ENCODE assay signal across 16 cellular contexts in genomic region chr1:119102051-119102450, GRCh38. TPM values are rescaled to one million over a fixed set of nuclear protein-coding genes. Genes with fewer than 3 reads are reported as not detected.
DNase-seq lines count a peak whose midpoint lies in the region; ATAC-seq, FAIRE-seq and TF ChIP-seq lines count a peak whose summit lies in the region.
"Had no signal": no experiment of that assay in that cellular context is flagged by ENCODE, and none has a peak within 500 bp of the region (broad histone marks: within the 10 kb centered on the region; RNA-seq: fewer than 3 reads in every experiment).

No MANE protein-coding gene starts in this region.

- H3K9ac ChIP-seq in mammary epithelial cell (ENCODE audit: insufficient read depth, low read length) = no peak overlapping the region
- H3K9ac ChIP-seq: BLaER1 had no signal

- WGBS in mammary epithelial cell (ENCODE audit: low coverage, missing lambda C conversion rate) = 92% methylated on average over 7 of the region's 7 CpGs
- 72% methylated on average over 7 of the region's 7 CpGs for WGBS in right cardiac atrium
- 75% methylated on average over 7 of the region's 7 CpGs for WGBS in suprapubic skin

- TF ChIP-seq POLR2A in suprapubic skin (IDR thresholded peaks at IDR 0.05) = no peak

- H3K4me1 ChIP-seq in mammary epithelial cell (ENCODE audit: insufficient read depth, low read length) (peaks cover 14% of the 10 kb centered on the region), right cardiac atrium (ENCODE audit: control insufficient read depth, insufficient read depth, low read length) (peaks cover 1% of the 10 kb centered on the region), suprapubic skin (peaks cover 14% of the 10 kb centered on the region)
- H3K4me1 ChIP-seq: BLaER1 had no signal

- peak overlapping the region; percentile 32 for H3K4me2 ChIP-seq in mammary epithelial cell (ENCODE audit: insufficient read depth, low read depth, low read length)
- H3K4me2 ChIP-seq: BLaER1 had no signal

- CTCF ChIA-PET in mammary epithelial cell (lab: Charles Lee; ENCODE audit: low non-redundant PET) = interaction anchor here (0.6 kb wide), 1 partner anchor 569 kb away, joined by 4 read pairs; no protein-coding TSS in a partner anchor

- no peak overlapping the region for H2AFZ ChIP-seq in mammary epithelial cell (ENCODE audit: low read depth, low read length)

- in situ Hi-C loops in mammary epithelial cell (cut with MboI; ENCODE audit: low sequenced_read_pairs in 2 of 2) = no loop called here

- DNase-seq in mammary epithelial cell (no peak), right cardiac atrium (no peak), suprapubic skin (ENCODE audit: low spot score in 2 of 2) (no peak), activated T-cell treated with anti-CD3 and anti-CD28 coated beads for 4 hours (no peak), GM19239 (ENCODE audit: insufficient read length, low spot score) (no peak)
- DNase-seq: MM.1S, NCI-H1105 treated with DMSO at 0.1 percent for 48 hours, NCI-H187, NCI-H2171, NCI-H446 treated with DMSO at 0.1 percent for 48 hours, NCI-H748 treated with DMSO at 0.1 percent for 48 hours, SIG-M5 had no signal

- H3K9me3 ChIP-seq in mammary epithelial cell (replicated peaks; ENCODE audit: insufficient read depth, low read length) = no peaks in the 10 kb centered on the region
- no peaks in the 10 kb centered on the region for H3K9me3 ChIP-seq in right cardiac atrium (ENCODE audit: control insufficient read depth, low read length)
- H3K9me3 ChIP-seq in suprapubic skin = no peaks in the 10 kb centered on the region
- H3K9me3 ChIP-seq: BLaER1 had no signal

- TF ChIP-seq EP300 in suprapubic skin (IDR thresholded peaks at IDR 0.05) = no peak

- no peaks in the 10 kb centered on the region for H3K27me3 ChIP-seq in mammary epithelial cell (ENCODE audit: insufficient read depth, low read length)
- H3K27me3 ChIP-seq in right cardiac atrium (ENCODE audit: control insufficient read depth, insufficient read depth) = no peaks in the 10 kb centered on the region
- H3K27me3 ChIP-seq in suprapubic skin = no peaks in the 10 kb centered on the region
- H3K27me3 ChIP-seq: BLaER1 had no signal

- no peak for FAIRE-seq in GM19239 (lab: Jason Lieb, UNC)
- FAIRE-seq: H54 had no signal

- H4K20me1 ChIP-seq in mammary epithelial cell (ENCODE audit: insufficient read depth, low read length) = no peaks in the 10 kb centered on the region
- H4K20me1 ChIP-seq: BLaER1 had no signal

- BruUV-seq in mammary epithelial cell (replicated peaks; lab: Mats Ljungman, UMichigan) = no TSS peak

- H3K36me3 ChIP-seq in mammary epithelial cell (ENCODE audit: insufficient read depth, low read length) = no peaks in the 10 kb centered on the region
- H3K36me3 ChIP-seq in suprapubic skin = no peaks in the 10 kb centered on the region
- H3K36me3 ChIP-seq: BLaER1 had no signal

- no peak overlapping the region for H3K27ac ChIP-seq in mammary epithelial cell (ENCODE audit: insufficient read depth, low read depth, low read length)
- H3K27ac ChIP-seq in right cardiac atrium (ENCODE audit: low read length) = no peak overlapping the region
- peak overlapping the region; percentile 82 for H3K27ac ChIP-seq in suprapubic skin
- H3K27ac ChIP-seq: BLaER1 had no signal

- dilution Hi-C loops in mammary epithelial cell (cut with HindIII; ENCODE audit: low sequenced_read_pairs) = no loop called here

- intact Hi-C loops in mammary epithelial cell (cut with micrococcal nuclease) (no loop called here), right cardiac atrium (cut with DNase I) (no loop called here)

- TF ChIP-seq CTCF in mammary epithelial cell (conservative IDR thresholded peaks at IDR 0.05 in 1 of 2, IDR thresholded peaks at IDR 0.05 in 1 of 2; ENCODE audit: extremely low read depth in 1 of 2, insufficient read depth in 1 of 2, low read depth in 1 of 2, low read length in 2 of 2) (no peak), suprapubic skin (IDR thresholded peaks at IDR 0.05) (no peak)

- no peak overlapping the region for H3K4me3 ChIP-seq in mammary epithelial cell (replicated peaks in 1 of 3; ENCODE audit: insufficient read depth in 1 of 3, low read depth in 2 of 3, low read length in 3 of 3)
- H3K4me3 ChIP-seq in right cardiac atrium (ENCODE audit: low read length) = no peak overlapping the region
- no peak overlapping the region for H3K4me3 ChIP-seq in suprapubic skin
- H3K4me3 ChIP-seq: BLaER1 had no signal

- peak; percentile 48 to 72 for ATAC-seq in right cardiac atrium
- no peak for ATAC-seq in GM19351 (IDR thresholded peaks at IDR 0.05; ENCODE audit: unreplicated experiment)
- ATAC-seq in HG03520 (IDR thresholded peaks at IDR 0.05; ENCODE audit: unreplicated experiment) = no peak

- H3K79me2 ChIP-seq in mammary epithelial cell (ENCODE audit: insufficient read depth, low read length) = peaks cover 7% of the 10 kb centered on the region

RNA-seq across cellular contexts. Expression of gene WARS2, which starts 38.4 kb away (rescaled TPM):
- total RNA-seq in mammary epithelial cell = 10 to 100 TPM; 12.1 to 16.5 TPM
- polyA plus RNA-seq in mammary epithelial cell = 10.2 TPM
- polyA minus RNA-seq in mammary epithelial cell = 54.3 TPM
- total RNA-seq in right cardiac atrium = 10 to 100 TPM in 3 of 4 donors, 1 to 10 TPM in 1; 9.9 to 12.8 (median 11.1) TPM
- polyA plus RNA-seq in right cardiac atrium = 5.2 TPM
- 10 to 100 TPM; 13.3 to 28.1 (median 16.2) TPM for total RNA-seq in suprapubic skin

Comparison
In these comparisons a context has a peak if more than half of its experiments do, and no peak if none do; other contexts are left out.
1. ATAC-seq: peak in right cardiac atrium (2 of 2); none in GM19351 (single experiment) and HG03520 (single experiment).